Comparison of ENCODE assay signal across 8 cellular contexts in the genomic region with DNA sequence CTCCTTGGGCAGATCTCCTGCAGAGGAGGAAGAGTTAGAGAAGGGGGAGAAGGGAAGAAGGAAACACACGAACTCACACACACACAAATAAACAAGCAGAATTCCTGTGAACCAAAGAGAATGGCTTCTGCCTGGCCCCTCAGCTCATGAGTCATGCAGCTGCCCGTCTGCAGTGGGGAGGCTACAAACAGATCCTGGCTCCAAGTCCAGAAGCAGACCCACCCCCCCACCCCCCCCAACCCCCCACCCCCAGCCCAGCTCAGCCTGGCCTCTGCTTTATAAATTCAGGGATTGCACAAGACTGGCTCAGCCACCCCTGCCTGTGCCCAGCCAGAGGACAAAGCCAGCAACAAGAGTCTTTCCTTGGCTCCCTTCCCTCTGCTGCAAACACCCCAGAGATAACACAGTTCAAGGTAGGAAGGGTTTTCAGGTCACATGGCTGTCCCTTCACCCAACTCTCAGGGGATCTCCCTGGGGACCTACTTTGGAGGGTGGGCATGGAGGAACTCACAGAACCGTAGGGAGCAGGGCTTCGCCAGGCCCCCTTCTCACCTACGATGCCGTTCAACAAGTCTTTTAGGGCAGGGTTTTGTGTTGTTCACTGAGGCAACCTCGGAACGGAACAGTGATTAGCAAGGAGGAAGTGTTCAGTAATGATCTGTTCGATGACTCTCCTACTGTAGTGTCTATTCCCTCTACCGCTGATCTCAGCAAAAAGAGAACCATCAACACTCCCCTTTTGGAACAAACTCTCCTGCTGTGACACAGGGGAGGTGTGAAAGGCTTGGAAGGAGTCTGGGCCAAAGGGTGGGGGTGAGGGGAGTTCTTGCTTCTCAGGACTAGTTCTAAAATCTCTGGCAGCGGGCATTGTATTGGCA. TPM values are rescaled to one million over a fixed set of nuclear protein-coding genes. Genes with fewer than 3 reads are reported as not detected.
A peak's percentile ranks its signal among the peaks of the same experiment; 100 is the strongest.
DNase-seq lines count a peak whose midpoint lies in the region; ATAC-seq and TF ChIP-seq lines count a peak whose summit lies in the region.

No MANE protein-coding gene starts in this region.

- no peak for TF ChIP-seq CTCF in GM20000 (IDR thresholded peaks at IDR 0.05; ENCODE audit: extremely low read depth, missing control alignments)
- no peak for TF ChIP-seq CTCF in RWPE1 (conservative IDR thresholded peaks at IDR 0.05; ENCODE audit: low read depth)
- TF ChIP-seq CTCF in foreskin fibroblast (IDR thresholded peaks at IDR 0.05; ENCODE audit: low read depth, low read length) = no peak

- intact Hi-C loops in sciatic nerve (cut with DNase I) = no loop called here

- peak; percentile 64 for ATAC-seq in sciatic nerve
- ATAC-seq in GM21717 (IDR thresholded peaks at IDR 0.05; ENCODE audit: unreplicated experiment) = no peak

- DNase-seq in GM20000 (ENCODE audit: low spot score) = peak; percentile 58
- peak; percentile 64 for DNase-seq in RWPE1 (ENCODE audit: low spot score)
- peak; percentile 85 to 88 for DNase-seq in foreskin fibroblast
- no peak for DNase-seq in sciatic nerve (ENCODE audit: low spot score)
- DNase-seq in immature natural killer cell = no peak
- DNase-seq in SHP77 (lab: John Stamatoyannopoulos, UW) = no peak
- no peak for DNase-seq in NCI-H510A (lab: John Stamatoyannopoulos, UW)

- peak overlapping the region; percentile 96 for H3K27ac ChIP-seq in RWPE1

- peak overlapping the region; percentile 7 to 38 for H3K4me3 ChIP-seq in foreskin fibroblast (ENCODE audit: low read depth in 1 of 2, low read length in 2 of 2)

- CTCF ChIA-PET in RWPE1 (lab: Yijun Ruan, JAX) = no interaction called here

- no peak overlapping the region for H3K4me3 Mint-ChIP-seq in immature natural killer cell

- POLR2A ChIA-PET in RWPE1 (lab: Yijun Ruan, JAX; ENCODE audit: low non-redundant PET) = no interaction called here

- H3K9me3 Mint-ChIP-seq in immature natural killer cell = no peaks in the 10 kb centered on the region

- peaks cover 3 to 5% (median 4%) of the 10 kb centered on the region in 3 donors for H3K27me3 Mint-ChIP-seq in immature natural killer cell (ENCODE audit: low read depth in 3 of 3)

- H3K4me1 Mint-ChIP-seq in immature natural killer cell = peaks cover 2 to 6% of the 10 kb centered on the region in 2 donors

- H3K36me3 Mint-ChIP-seq in immature natural killer cell = peaks cover 0 to 5% (median 0%) of the 10 kb centered on the region in 3 donors

- H3K27ac Mint-ChIP-seq in immature natural killer cell = no peak overlapping the region

RNA-seq across cellular contexts. Expression of a gene that starts 35.5 kb away (rescaled TPM):
- total RNA-seq in sciatic nerve = 710 TPM
- polyA plus RNA-seq in immature natural killer cell = 1,000 to 10,000 TPM; 1,341 to 3,208 (median 1,820) TPM

RNA-seq across cellular contexts. Expression of a gene that starts 35.6 kb away (rescaled TPM):
- 21.1 TPM for total RNA-seq in sciatic nerve
- under 1 TPM; 0.48 to 0.97 (median 0.55) TPM for polyA plus RNA-seq in immature natural killer cell

Comparison
In these comparisons a context has a peak if more than half of its experiments do, and no peak if none do; other contexts are left out.
1. DNase-seq: peak in GM20000 (single experiment), RWPE1 (single experiment) and foreskin fibroblast (2 of 2); none in sciatic nerve (single experiment), immature natural killer cell (0 of 3), SHP77 (0 of 2) and NCI-H510A (single experiment).